ENCODE assay signal across 17 cellular contexts in genomic region chr18:8708670-8709069, GRCh38. TPM values are rescaled to one million over a fixed set of nuclear protein-coding genes. Genes with fewer than 3 reads are reported as not detected.
DNase-seq lines count a peak whose midpoint lies in the region; ATAC-seq, FAIRE-seq and TF ChIP-seq lines count a peak whose summit lies in the region.
"Had no signal": no experiment of that assay in that cellular context is flagged by ENCODE, and none has a peak within 500 bp of the region (broad histone marks: within the 10 kb centered on the region; RNA-seq: fewer than 3 reads in every experiment).

No MANE protein-coding gene starts in this region.

- H3K27me3 Mint-ChIP-seq in nephron progenitor cell (ENCODE audit: low read depth, poor library complexity), result peaks cover 33% of the 10 kb centered on the region

- H2BK120ac ChIP-seq in IMR-90 (ENCODE audit: low read depth, low read length) (no peak overlapping the region), H1 (replicated peaks; ENCODE audit: low read depth, low read length) (no peak overlapping the region)

- no peak overlapping the region for H3K27ac Mint-ChIP-seq in nephron progenitor cell
- H3K27ac Mint-ChIP-seq: activated naive CD8-positive, alpha-beta T cell treated with anti-CD3 and anti-CD28 coated beads, Interleukin-2, amount 10 ng/mL, durations not matched to agents 7 days and 5 days; naive B cell had no signal

- H3K4me3 Mint-ChIP-seq in nephron progenitor cell, result peak overlapping the region; percentile 16
- H3K4me3 Mint-ChIP-seq: activated naive CD8-positive, alpha-beta T cell treated with anti-CD3 and anti-CD28 coated beads, Interleukin-2, amount 10 ng/mL, durations not matched to agents 7 days and 5 days; activated T-cell treated with anti-CD3 and anti-CD28 coated beads, Interleukin-2, amount 50 U/mL, for 4 hours had no signal

- H3K4me1 Mint-ChIP-seq in nephron progenitor cell, result peaks cover 37% of the 10 kb centered on the region

- H3K9me3 ChIP-seq in AG04450 (ENCODE audit: control insufficient read depth, insufficient read depth, low read length) (no peaks in the 10 kb centered on the region; the same call in 1 of the 2 replicates), IMR-90 (ENCODE audit: control insufficient read depth, insufficient read depth, low read length) (no peaks in the 10 kb centered on the region), H1 (ENCODE audit: insufficient read depth in 2 of 2, low read depth in 1 of 2, low read length in 1 of 2) (no peaks in the 10 kb centered on the region)
- H3K9me3 ChIP-seq: left lung, right atrium auricular region, testis had no signal

- H3K4me3 ChIP-seq in AG04450 (ENCODE audit: low read depth, low read length) (peak overlapping the region; percentile 82), IMR-90 (ENCODE audit: insufficient read depth, low read depth, low read length) (no peak overlapping the region; the same call in 1 of the 2 replicates), H1 (ENCODE audit: extremely low read depth in 1 of 4, insufficient read depth in 2 of 4, low read depth in 3 of 4, low read length in 4 of 4) (peak overlapping the region in 1 of 4 experiments; percentile 68; a peak in 2 of 8 replicates)
- H3K4me3 ChIP-seq: left lung, right atrium auricular region had no signal

- H3K9ac ChIP-seq in IMR-90 (ENCODE audit: low read depth, low read length) (no peak overlapping the region), H1 (replicated peaks in 1 of 4; ENCODE audit: extremely low read depth in 1 of 4, low read depth in 3 of 4, low read length in 3 of 4) (peak overlapping the region in 1 of 4 experiments; percentile 17; a peak in 1 of 7 replicates)

- H4K91ac ChIP-seq in IMR-90 (ENCODE audit: insufficient read depth, low read depth, low read length) (no peak overlapping the region), H1 (replicated peaks; ENCODE audit: insufficient read length, low read length) (no peak overlapping the region)

- DNase-seq in AG04450 (ENCODE audit: low read depth, low spot score), result no peak
- no peak for DNase-seq in IMR-90
- DNase-seq in H1 (ENCODE audit: low read depth in 1 of 2, low spot score in 2 of 2), result no peak
- no peak for DNase-seq in nephron progenitor cell
- no peak for DNase-seq in SIG-M5 (lab: John Stamatoyannopoulos, UW)
- no peak for DNase-seq in kidney tubule cell (ENCODE audit: low spot score)
- no peak for DNase-seq in GM12892 (ENCODE audit: insufficient read length)
- DNase-seq: activated CD4-positive, alpha-beta T cell treated with anti-CD3 and anti-CD28 coated beads, Interleukin-2, amount 50 U/mL, for 1 hour; activated naive CD8-positive, alpha-beta T cell treated with anti-CD3 and anti-CD28 coated beads, Interleukin-2, amount 10 ng/mL, durations not matched to agents 7 days and 5 days; activated T-cell treated with anti-CD3 and anti-CD28 coated beads, Interleukin-2, amount 50 U/mL, for 4 hours; central memory CD4-positive, alpha-beta T cell; left lung; naive B cell; NCI-H82; testis had no signal

- peaks cover 9% of the 10 kb centered on the region for H3K23me2 ChIP-seq in H1 (ENCODE audit: low read depth, low read length)

- H2AK9ac ChIP-seq in IMR-90 (replicated peaks; ENCODE audit: low read depth, low read length, poor library complexity), result no peak overlapping the region

- no peak for TF ChIP-seq EP300 in H1 (IDR thresholded peaks at IDR 0.05; ENCODE audit: borderline replicate concordance in 1 of 2, low read depth in 2 of 2, low read length in 2 of 2)

- peak overlapping the region; percentile 72 for H3K4me2 ChIP-seq in IMR-90 (ENCODE audit: low read depth, low read length)
- peak overlapping the region in 1 of 2 experiments; percentile 81; a peak in 1 of 4 replicates for H3K4me2 ChIP-seq in H1 (ENCODE audit: insufficient read depth in 1 of 2, low read depth in 2 of 2, low read length in 2 of 2)

- H3K27ac ChIP-seq in AG04450 (ENCODE audit: low read depth, low read length) (no peak overlapping the region), IMR-90 (ENCODE audit: insufficient read depth, low read length) (no peak overlapping the region), H1 (ENCODE audit: low read depth, low read length) (no peak overlapping the region)
- H3K27ac ChIP-seq: left lung, right atrium auricular region had no signal

- peaks cover 20% of the 10 kb centered on the region for H3K4me1 ChIP-seq in IMR-90 (ENCODE audit: control insufficient read depth, insufficient read depth, low read length)
- H3K4me1 ChIP-seq in H1 (replicated peaks in 1 of 4; ENCODE audit: control insufficient read depth in 3 of 4, insufficient read depth in 4 of 4, low read length in 3 of 4), result peaks cover 9 to 28% (median 18%) of the 10 kb centered on the region in 4 experiments

- dilution Hi-C loops in IMR-90 (cut with HindIII; ENCODE audit: low sequenced_read_pairs, unreplicated experiment), result no loop called here

- WGBS in IMR-90 (ENCODE audit: extremely low coverage in 2 of 2, insufficient read length in 1 of 2), 2 experiments, result no CpG with 5 or more reads among the region's 9 CpGs
- WGBS in H1 (ENCODE audit: extremely low coverage in 1 of 2, insufficient coverage in 1 of 2, insufficient read length in 1 of 2, insufficient replicate concordance in 2 of 2, low coverage in 1 of 2, low lambda C conversion rate in 2 of 2, missing lambda C conversion rate in 1 of 2), 2 experiments, result 77% methylated on average over 9 of the region's 9 CpGs; no CpG with 5 or more reads in 1 of the 2 experiments

- no TSS peak for BruUV-seq in IMR-90 (replicated peaks; lab: Mats Ljungman, UMichigan)

- H4K20me1 ChIP-seq in IMR-90 (ENCODE audit: insufficient read depth, low read length) (peaks cover 56% of the 10 kb centered on the region), H1 (replicated peaks in 1 of 2; ENCODE audit: control insufficient read depth in 1 of 2, insufficient read depth in 2 of 2, low read length in 2 of 2) (peaks cover 0 to 2% of the 10 kb centered on the region in 2 experiments)

- no peak overlapping the region for H2BK5ac ChIP-seq in IMR-90 (ENCODE audit: low read depth, low read length, poor library complexity, severe bottlenecking)
- H2BK5ac ChIP-seq in H1 (ENCODE audit: low read depth, low read length), result no peak overlapping the region

- H3K27me3 ChIP-seq in AG04450 (ENCODE audit: control insufficient read depth, insufficient read depth, low read length) (no peaks in the 10 kb centered on the region), IMR-90 (ENCODE audit: control insufficient read depth, insufficient read depth, low read length) (no peaks in the 10 kb centered on the region), H1 (replicated peaks in 1 of 4; ENCODE audit: control insufficient read depth in 3 of 4, extremely low read depth in 1 of 4, insufficient read depth in 3 of 4, low read length in 3 of 4) (peaks cover 0 to 7% (median 5%) of the 10 kb centered on the region in 4 experiments; a peak in 5 of 7 replicates)
- H3K27me3 ChIP-seq: right atrium auricular region, testis had no signal

- ATAC-seq in IMR-90 (ENCODE audit: low read depth) (no peak), HG02610 (IDR thresholded peaks at IDR 0.05; ENCODE audit: unreplicated experiment) (no peak)
- ATAC-seq: activated T-cell treated with anti-CD3 and anti-CD28 coated beads, Interleukin-2, amount 50 U/mL, for 4 hours; left lung had no signal

- H4K5ac ChIP-seq in IMR-90 (ENCODE audit: low read depth, low read length), result no peak overlapping the region
- no peak overlapping the region for H4K5ac ChIP-seq in H1 (ENCODE audit: insufficient read length, low read depth, low read length)

- H2BK15ac ChIP-seq in IMR-90 (ENCODE audit: low read depth, low read length) (no peak overlapping the region), H1 (ENCODE audit: low read length) (0 out of 2 replicates have a peak overlapping the region, but pooled peaks have one; percentile 16)

- TF ChIP-seq POLR2A in IMR-90 (IDR thresholded peaks at IDR 0.05; ENCODE audit: low read depth, low read length) (no peak), H1 (IDR thresholded peaks at IDR 0.05; ENCODE audit: control extremely low read depth in 1 of 2, low read depth in 2 of 2, low read length in 2 of 2) (no peak), GM12892 (IDR thresholded peaks at IDR 0.05; ENCODE audit: low read depth, low read length) (no peak)

- H3K9me3 Mint-ChIP-seq in nephron progenitor cell, result peaks cover 12% of the 10 kb centered on the region
- H3K9me3 Mint-ChIP-seq: activated naive CD8-positive, alpha-beta T cell treated with anti-CD3 and anti-CD28 coated beads, Interleukin-2, amount 10 ng/mL, durations not matched to agents 7 days and 5 days; activated T-cell treated with anti-CD3 and anti-CD28 coated beads, Interleukin-2, amount 50 U/mL, for 4 hours; naive B cell had no signal

- H3K14ac ChIP-seq in IMR-90 (replicated peaks; ENCODE audit: low read depth, low read length) (no peak overlapping the region; the same call in 1 of the 2 replicates), H1 (ENCODE audit: insufficient read length) (no peak overlapping the region)

- H3K9me1 ChIP-seq in IMR-90 (ENCODE audit: insufficient read depth, low read length), result peaks cover 17% of the 10 kb centered on the region

- no peak for TF ChIP-seq CTCF in AG04450 (IDR thresholded peaks at IDR 0.05; ENCODE audit: low read depth, low read length)
- no peak for TF ChIP-seq CTCF in IMR-90 (conservative IDR thresholded peaks at IDR 0.05; ENCODE audit: low read depth, low read length)
- TF ChIP-seq CTCF in H1 (IDR thresholded peaks at IDR 0.05; ENCODE audit: control extremely low read depth in 1 of 3, insufficient read depth in 1 of 3, low read depth in 1 of 3, low read length in 3 of 3), result no peak
- TF ChIP-seq CTCF in nephron progenitor cell (IDR thresholded peaks at IDR 0.05), result no peak

- in situ Hi-C loops in IMR-90 (cut with MboI; ENCODE audit: low sequenced_read_pairs), result loop anchor here (5.0 kb wide), 1 partner anchor 89 kb away; no protein-coding TSS in a partner anchor

- FAIRE-seq in H1 (lab: Jason Lieb, UNC) (no peak), GM12892 (lab: Jason Lieb, UNC) (no peak)

- H3K36me3 ChIP-seq in IMR-90 (ENCODE audit: control insufficient read depth, insufficient read depth, low read length) (peaks cover 13% of the 10 kb centered on the region), H1 (ENCODE audit: control insufficient read depth in 2 of 4, insufficient read depth in 4 of 4, low read length in 3 of 4) (no peaks in the 10 kb centered on the region; a peak in 1 of 8 replicates)
- H3K36me3 ChIP-seq: left lung, right atrium auricular region had no signal

- H2AK5ac ChIP-seq in IMR-90 (ENCODE audit: low read depth, low read length), result peak overlapping the region; percentile 3; the same call in 1 of the 2 replicates
- H2AK5ac ChIP-seq in H1 (ENCODE audit: low read depth, low read length), result no peak overlapping the region

- H2BK20ac ChIP-seq in IMR-90 (ENCODE audit: low read depth, low read length) (no peak overlapping the region), H1 (ENCODE audit: low read length) (peak overlapping the region; percentile 90; the same call in 1 of the 2 replicates)

- H3K79me1 ChIP-seq in IMR-90 (ENCODE audit: low read depth in 1 of 2, low read length in 2 of 2) (peaks cover 0 to 53% of the 10 kb centered on the region in 2 experiments; a peak in 2 of 4 replicates), H1 (ENCODE audit: low read depth, low read length) (peaks cover 2% of the 10 kb centered on the region; the same call in 1 of the 2 replicates)

- CTCF ChIA-PET in AG04450 (lab: Charles Lee), result interaction anchor here (0.9 kb wide), 1 partner anchor 279 kb away, joined by 3 read pairs; no protein-coding TSS in a partner anchor
- CTCF ChIA-PET in IMR-90 (lab: Yijun Ruan, JAX), result interaction anchor here (0.8 to 1.3 kb wide), 2 partner anchors 12 to 213 kb away, joined by 3 read pairs; no protein-coding TSS in a partner anchor
- CTCF ChIA-PET in H1 (lab: Charles Lee; ENCODE audit: partially characterized antibody), result interaction anchor here (0.7 to 3.3 kb wide), 7 partner anchors 9 to 280 kb away, joined by 3 to 26 read pairs (median 4); no protein-coding TSS in a partner anchor

- H3K79me2 ChIP-seq in H1 (ENCODE audit: control insufficient read depth in 1 of 2, insufficient read depth in 2 of 2, low read length in 2 of 2), result peaks cover 3 to 52% of the 10 kb centered on the region in 2 experiments; a peak in 3 of 4 replicates

- no peak overlapping the region for H2BK12ac ChIP-seq in H1 (ENCODE audit: low read depth, low read length)

- H2AFZ ChIP-seq in IMR-90 (replicated peaks; ENCODE audit: low read length, poor library complexity) (no peak overlapping the region), H1 (ENCODE audit: low read length) (no peak overlapping the region)

- no peak overlapping the region for H3K56ac ChIP-seq in IMR-90 (ENCODE audit: extremely low read depth, insufficient read depth, low read length)
- H3K56ac ChIP-seq in H1 (replicated peaks; ENCODE audit: insufficient read length, low read depth, low read length), result no peak overlapping the region

- intact Hi-C loops in IMR-90 (cut with micrococcal nuclease), result loop anchor here (5.0 kb wide), 1 partner anchor 614 kb away; no protein-coding TSS in a partner anchor

- TF ChIP-seq RAD21 in IMR-90 (IDR thresholded peaks at IDR 0.05; ENCODE audit: low read length), result no peak
- no peak for TF ChIP-seq RAD21 in H1 (IDR thresholded peaks at IDR 0.05 in 1 of 2, conservative IDR thresholded peaks at IDR 0.05 in 1 of 2; ENCODE audit: low read depth in 2 of 2, low read length in 2 of 2)

- H3K23ac ChIP-seq in IMR-90 (ENCODE audit: low read depth, low read length) (peak overlapping the region; percentile 62), H1 (ENCODE audit: insufficient read length) (no peak overlapping the region)

- peaks cover 5% of the 10 kb centered on the region for H3K36me3 Mint-ChIP-seq in nephron progenitor cell (ENCODE audit: low read depth)
- H3K36me3 Mint-ChIP-seq: activated naive CD8-positive, alpha-beta T cell treated with anti-CD3 and anti-CD28 coated beads, Interleukin-2, amount 10 ng/mL, durations not matched to agents 7 days and 5 days had no signal

- H3K18ac ChIP-seq in IMR-90 (ENCODE audit: low read depth, low read length), result no peak overlapping the region
- peak overlapping the region; percentile 71; the same call in 1 of the 2 replicates for H3K18ac ChIP-seq in H1 (ENCODE audit: extremely low read depth, low read length)

- POLR2A ChIA-PET in AG04450 (lab: Yijun Ruan, JAX) (no interaction called here), IMR-90 (lab: Charles Lee; ENCODE audit: unreplicated experiment) (interaction anchor here (1.0 kb wide), 1 partner anchor 92 kb away, joined by 3 read pairs; no protein-coding TSS in a partner anchor), H1 (lab: Charles Lee; ENCODE audit: partially characterized antibody) (interaction anchor here (2.0 to 2.7 kb wide), 2 partner anchors 9 to 13 kb away, joined by 8 to 12 read pairs; no protein-coding TSS in a partner anchor)

- H3K4ac ChIP-seq in IMR-90 (ENCODE audit: low read depth, low read length) (no peak overlapping the region), H1 (replicated peaks; ENCODE audit: insufficient read length, low read depth, low read length) (no peak overlapping the region)

- H4K8ac ChIP-seq in IMR-90 (ENCODE audit: low read depth in 2 of 2, low read length in 2 of 2), result no peak overlapping the region
- no peak overlapping the region for H4K8ac ChIP-seq in H1 (ENCODE audit: extremely low read depth, insufficient read depth, low read length)

RNA-seq across cellular contexts. Expression of gene MTCL1, which starts 3.3 kb away (rescaled TPM):
- polyA plus RNA-seq in AG04450 (2011; rRNA removed), result 54.5 and 56.6 TPM in 2 replicates
- 119 and 120 TPM in 2 replicates for polyA minus RNA-seq in AG04450 (2011; rRNA and poly(A)+ RNA removed)
- 29.0 and 38.6 TPM in 2 replicates for total RNA-seq in IMR-90 (2012; rRNA removed)
- 44.7 and 45.3 TPM in 2 replicates for polyA plus RNA-seq in IMR-90 (2012; rRNA removed)
- 26.0 and 32.1 TPM in 2 replicates for polyA plus RNA-seq in IMR-90 (2012; cell fraction: cytosol; rRNA removed)
- 165 and 175 TPM in 2 replicates for polyA plus RNA-seq in IMR-90 (2012; cell fraction: nucleus; rRNA removed; ENCODE audit: low replicate concordance)
- 60.8 and 62.0 TPM in 2 replicates for total RNA-seq in H1 (2021; fragmentation: NEBNext Ultra II Directional; extraction: Animal tissue kit (Norgen Biotek cat#: 25700))
- polyA plus RNA-seq in H1 (2011; rRNA removed), result 16.6 and 19.8 TPM in 2 replicates
- polyA plus RNA-seq in H1 (2011; cell fraction: cytosol; rRNA removed), result 18.3 TPM
- polyA plus RNA-seq in H1 (2011; cell fraction: nucleus; rRNA removed), result 55.0 TPM
- polyA plus RNA-seq in H1 (2012, experiment 1 of 2), result 28.3 to 36.5 TPM (median 32.7 TPM) in 4 replicates
- 8.4 TPM for polyA plus RNA-seq in H1 (2012, experiment 2 of 2)
- polyA plus RNA-seq in H1 (2013, experiment 1 of 2), result 18.5 TPM
- 19.1 TPM for polyA plus RNA-seq in H1 (2013, experiment 2 of 2)
- 31.5 and 34.8 TPM in 2 replicates for polyA minus RNA-seq in H1 (2011; rRNA and poly(A)+ RNA removed)
- polyA minus RNA-seq in H1 (2011; cell fraction: cytosol; rRNA and poly(A)+ RNA removed), result 29.1 TPM
- polyA minus RNA-seq in H1 (2011; cell fraction: nucleus; rRNA and poly(A)+ RNA removed), result 75.2 TPM
- polyA plus RNA-seq in GM12892 (2012; ENCODE audit: missing spikeins), result not detected
